ENCODE assay signal across 19 cellular contexts in genomic region chr4:136939781-136940180, GRCh38.
"Had no signal": no experiment of that assay in that cellular context is flagged by ENCODE, and none has a peak within 500 bp of the region (broad histone marks: within the 10 kb centered on the region; RNA-seq: fewer than 3 reads in every experiment).

No MANE protein-coding gene starts in this region.

- ATAC-seq: activated naive CD4-positive, alpha-beta T cell treated with anti-CD3 and anti-CD28 coated beads, Interleukin-2, amount 50 U/mL, for 72 hours; natural killer cell; stimulated activated effector memory CD8-positive, alpha-beta T cell treated with anti-CD3 and anti-CD28 coated beads, Interleukin-12 subunit alpha, Interleukin-12 subunit beta, amount 100 ng/mL, for 72 hours; stimulated activated naive CD8-positive, alpha-beta T cell treated with anti-CD3 and anti-CD28 coated beads, Interleukin-15, amount 100 ng/mL, for 72 hours; WTC11 had no signal

- H3K4me1 ChIP-seq: colonic mucosa, left ventricle myocardium inferior, right atrium auricular region had no signal

- H3K27ac ChIP-seq: colonic mucosa, epithelial cell of prostate, hepatocyte, left ventricle myocardium inferior, right atrium auricular region, tibial artery had no signal

- H3K79me2 ChIP-seq: hepatocyte had no signal

- H3K27me3 ChIP-seq: colonic mucosa, hepatocyte, right atrium auricular region, tibial artery had no signal

- H3K4me3 ChIP-seq: colonic mucosa, hepatocyte, left ventricle myocardium inferior, right atrium auricular region, tibial artery had no signal

- DNase-seq: activated gamma-delta T cell treated with Interleukin-2 at 50 U/mL for 16 hours; activated T-cell treated with anti-CD3 and anti-CD28 coated beads, Interleukin-2, amount 50 U/mL, for 1 hour; amniotic stem cell; colonic mucosa; foreskin melanocyte; glutamatergic neuron; immature natural killer cell; kidney glomerular epithelial cell; left ventricle myocardium inferior; natural killer cell; stimulated activated naive CD8-positive, alpha-beta T cell treated with anti-CD3 and anti-CD28 coated beads, Interleukin-15, amount 100 ng/mL, for 72 hours; T1000; tibial artery had no signal

- H2AFZ ChIP-seq: hepatocyte had no signal

- H3K36me3 ChIP-seq: colonic mucosa, left ventricle myocardium inferior, right atrium auricular region, tibial artery had no signal

- H3K9me3 ChIP-seq: colonic mucosa, left ventricle myocardium inferior, right atrium auricular region, tibial artery had no signal

- H3K4me2 ChIP-seq: hepatocyte had no signal
